Comparison of ENCODE assay signal across 24 cellular contexts in the genomic region with DNA sequence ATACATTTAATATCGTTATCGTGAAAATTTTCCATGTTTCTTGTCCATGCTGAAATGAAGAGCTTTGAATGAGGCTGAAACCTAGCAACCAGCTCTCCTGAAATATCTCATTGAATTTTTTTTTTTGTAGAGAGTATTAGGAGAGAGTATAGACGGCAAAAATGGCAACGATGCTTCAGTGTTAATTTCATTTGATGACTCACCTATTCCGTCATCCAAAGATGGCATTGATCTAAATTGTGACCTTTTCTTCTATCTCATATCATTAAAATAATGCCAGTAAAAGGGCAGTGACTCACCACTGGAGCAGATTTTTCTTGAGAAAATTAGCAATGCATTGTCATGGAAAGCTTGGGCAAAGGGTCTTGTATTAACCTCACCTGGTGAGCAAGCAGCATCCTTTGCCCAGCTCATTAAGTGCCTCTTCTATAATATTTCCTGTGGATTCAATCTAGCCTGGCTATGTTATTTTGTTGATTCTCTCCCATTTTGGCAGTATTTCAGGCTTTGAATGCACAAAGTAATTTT. TPM values are rescaled to one million over a fixed set of nuclear protein-coding genes. Genes with fewer than 3 reads are reported as not detected.
DNase-seq lines count a peak whose midpoint lies in the region; ATAC-seq, FAIRE-seq and TF ChIP-seq lines count a peak whose summit lies in the region.
"Had no signal": no experiment of that assay in that cellular context is flagged by ENCODE, and none has a peak within 500 bp of the region (broad histone marks: within the 10 kb centered on the region; RNA-seq: fewer than 3 reads in every experiment).

No MANE protein-coding gene starts in this region.

- intact Hi-C loops in activated CD4-positive, alpha-beta T cell treated with anti-CD3 and anti-CD28 coated beads, Interleukin-2, amount 10 ng/mL, durations not matched to agents 24 days and 14 days (cut with micrococcal nuclease), result no loop called here
- intact Hi-C loops in CD4-positive, alpha-beta T cell (cut with DNase I, micrococcal nuclease), result no loop called here

- 85% methylated on average over 5 of the region's 5 CpGs for WGBS in A549 (ENCODE audit: missing lambda C conversion rate)

- CTCF ChIA-PET in A549 (lab: Yijun Ruan, JAX), result no interaction called here
- CTCF ChIA-PET in CD4-positive, alpha-beta T cell (lab: Charles Lee), result no interaction called here

- no peak overlapping the region for H3K4me3 Mint-ChIP-seq in activated CD4-positive, alpha-beta T cell treated with anti-CD3 and anti-CD28 coated beads, Interleukin-2, amount 10 ng/mL, durations not matched to agents 24 days and 14 days
- H3K4me3 Mint-ChIP-seq in astrocyte (ENCODE audit: unreplicated experiment), result no peak overlapping the region
- H3K4me3 Mint-ChIP-seq in CD4-positive, alpha-beta T cell, result no peak overlapping the region

- no peak for TF ChIP-seq POLR2A in A549 (IDR thresholded peaks at IDR 0.05; ENCODE audit: low read length)

- POLR2A ChIA-PET in A549 (lab: Yijun Ruan, JAX), result no interaction called here
- POLR2A ChIA-PET in CD4-positive, alpha-beta T cell (lab: Charles Lee), result no interaction called here

- peaks cover 10% of the 10 kb centered on the region for H3K36me3 Mint-ChIP-seq in activated CD4-positive, alpha-beta T cell treated with anti-CD3 and anti-CD28 coated beads, Interleukin-2, amount 10 ng/mL, durations not matched to agents 24 days and 14 days (ENCODE audit: low read depth)
- no peaks in the 10 kb centered on the region for H3K36me3 Mint-ChIP-seq in astrocyte (ENCODE audit: low read depth, unreplicated experiment)
- H3K36me3 Mint-ChIP-seq in CD4-positive, alpha-beta T cell (ENCODE audit: low read depth), result no peaks in the 10 kb centered on the region

- no peak overlapping the region for H3K4me3 ChIP-seq in A549
- no peak overlapping the region for H3K4me3 ChIP-seq in astrocyte (ENCODE audit: insufficient read depth, low read depth, low read length)
- H3K4me3 ChIP-seq: SK-N-MC had no signal

- no peak for TF ChIP-seq RAD21 in A549 (conservative IDR thresholded peaks at IDR 0.05 in 1 of 2, IDR thresholded peaks at IDR 0.05 in 1 of 2)

- no peaks in the 10 kb centered on the region for H3K4me1 ChIP-seq in A549
- no peaks in the 10 kb centered on the region for H3K4me1 ChIP-seq in astrocyte (ENCODE audit: insufficient read depth, low read length)

- FAIRE-seq in A549 (lab: Jason Lieb, UNC), result peak; percentile 94
- FAIRE-seq in astrocyte (lab: Jason Lieb, UNC), result peak; percentile 45
- FAIRE-seq: H54 had no signal

- no peak for DNase-seq in activated CD4-positive, alpha-beta T cell treated with anti-CD3 and anti-CD28 coated beads, Interleukin-2, amount 10 ng/mL, durations not matched to agents 24 days and 14 days
- DNase-seq in activated CD4-positive, alpha-beta T cell treated with anti-CD3 and anti-CD28 coated beads for 1 hour, result no peak
- DNase-seq in A549 (ENCODE audit: low read depth in 1 of 2, low spot score in 1 of 2) (no peak), M059J (ENCODE audit: low read depth) (peak; percentile 36), astrocyte (ENCODE audit: low read depth) (no peak), mucosa of gallbladder (ENCODE audit: low spot score) (no peak)
- no peak for DNase-seq in CD4-positive, alpha-beta T cell
- DNase-seq: AML-193, COR-L47, DMS 273 treated with DMSO at 0.1 percent for 48 hours, DND-41, KG1, MV-4-11, NCI-H1436, NCI-H1930, NCI-H2171 treated with DMSO at 0.1 percent for 48 hours, NCI-H446, NCI-H526 treated with DMSO at 0.1 percent for 48 hours, OCI-M1, Right ventricle myocardium superior had no signal

- TF ChIP-seq CTCF in A549 (IDR thresholded peaks at IDR 0.05) (no peak), astrocyte (IDR thresholded peaks at IDR 0.05; ENCODE audit: insufficient read depth, low read depth, low read length) (no peak)
- no peak for TF ChIP-seq CTCF in CD4-positive, alpha-beta T cell (IDR thresholded peaks at IDR 0.05)

- H3K79me2 ChIP-seq in astrocyte (ENCODE audit: insufficient read depth, low read length), result no peaks in the 10 kb centered on the region

- H3K9ac ChIP-seq in astrocyte (ENCODE audit: low read length), result no peak overlapping the region

- H3K4me2 ChIP-seq in A549 (no peak overlapping the region), astrocyte (ENCODE audit: low read length) (no peak overlapping the region)

- H4K20me1 ChIP-seq in astrocyte (ENCODE audit: insufficient read depth, low read length), result no peaks in the 10 kb centered on the region

- H2AFZ ChIP-seq in astrocyte (ENCODE audit: low read depth, low read length), result no peak overlapping the region

- no peaks in the 10 kb centered on the region for H3K27me3 Mint-ChIP-seq in activated CD4-positive, alpha-beta T cell treated with anti-CD3 and anti-CD28 coated beads, Interleukin-2, amount 10 ng/mL, durations not matched to agents 24 days and 14 days
- no peaks in the 10 kb centered on the region for H3K27me3 Mint-ChIP-seq in astrocyte (ENCODE audit: low read depth, unreplicated experiment)
- H3K27me3 Mint-ChIP-seq in CD4-positive, alpha-beta T cell, result no peaks in the 10 kb centered on the region

- no peaks in the 10 kb centered on the region for H3K9me3 Mint-ChIP-seq in activated CD4-positive, alpha-beta T cell treated with anti-CD3 and anti-CD28 coated beads, Interleukin-2, amount 10 ng/mL, durations not matched to agents 24 days and 14 days
- no peaks in the 10 kb centered on the region for H3K9me3 Mint-ChIP-seq in astrocyte (ENCODE audit: unreplicated experiment)
- no peaks in the 10 kb centered on the region for H3K9me3 Mint-ChIP-seq in CD4-positive, alpha-beta T cell

- H3K27me3 ChIP-seq in astrocyte (ENCODE audit: insufficient read depth, low read length), result no peaks in the 10 kb centered on the region
- H3K27me3 ChIP-seq in CD4-positive, alpha-beta T cell (ENCODE audit: control insufficient read depth, insufficient read depth, low read length), result no peaks in the 10 kb centered on the region

- H3K36me3 ChIP-seq in astrocyte (ENCODE audit: insufficient read depth, low read length), result no peaks in the 10 kb centered on the region

- no peak for TF ChIP-seq EP300 in A549 (IDR thresholded peaks at IDR 0.05)

- no peak overlapping the region for H3K27ac ChIP-seq in A549
- no peak overlapping the region for H3K27ac ChIP-seq in astrocyte (ENCODE audit: low read depth, low read length)
- H3K27ac ChIP-seq in CD4-positive, alpha-beta T cell (ENCODE audit: low read depth, low read length), result no peak overlapping the region
- H3K27ac ChIP-seq: C4-2B, SK-N-MC had no signal

- no peak for ATAC-seq in A549
- no peak for ATAC-seq in GM21717 (IDR thresholded peaks at IDR 0.05; ENCODE audit: unreplicated experiment)
- no peak for ATAC-seq in CD4-positive, alpha-beta T cell (ENCODE audit: poor library complexity)

- peak overlapping the region; percentile 20 for H3K27ac Mint-ChIP-seq in activated CD4-positive, alpha-beta T cell treated with anti-CD3 and anti-CD28 coated beads, Interleukin-2, amount 10 ng/mL, durations not matched to agents 24 days and 14 days
- H3K27ac Mint-ChIP-seq in astrocyte (ENCODE audit: unreplicated experiment), result no peak overlapping the region
- H3K27ac Mint-ChIP-seq in CD4-positive, alpha-beta T cell, result no peak overlapping the region

- no peaks in the 10 kb centered on the region for H3K9me3 ChIP-seq in A549
- no peaks in the 10 kb centered on the region for H3K9me3 ChIP-seq in astrocyte (ENCODE audit: insufficient read depth, low read depth, low read length)
- H3K9me3 ChIP-seq in CD4-positive, alpha-beta T cell (ENCODE audit: control insufficient read depth, low read length), result no peaks in the 10 kb centered on the region

- H3K4me1 Mint-ChIP-seq in activated CD4-positive, alpha-beta T cell treated with anti-CD3 and anti-CD28 coated beads, Interleukin-2, amount 10 ng/mL, durations not matched to agents 24 days and 14 days, result peaks cover 4% of the 10 kb centered on the region
- H3K4me1 Mint-ChIP-seq in astrocyte (ENCODE audit: low read depth, unreplicated experiment), result no peaks in the 10 kb centered on the region
- H3K4me1 Mint-ChIP-seq in CD4-positive, alpha-beta T cell (ENCODE audit: low read depth), result no peaks in the 10 kb centered on the region

TF ChIP-seq in A549, 52 proteins besides CTCF, POLR2A, EP300 and RAD21:
- TF ChIP-seq FOSL2 (IDR thresholded peaks at IDR 0.05) (no peak), FOSL2 (CRISPR knock-in tag; IDR thresholded peaks at IDR 0.05) (peak; percentile 57), TP53 (CRISPR knock-in tag; IDR thresholded peaks at IDR 0.05) (no peak)

RNA-seq across cellular contexts. Expression of a gene that starts 19.6 kb away (rescaled TPM):
- total RNA-seq in activated CD4-positive, alpha-beta T cell treated with anti-CD3 and anti-CD28 coated beads, Interleukin-2, amount 10 ng/mL, durations not matched to agents 24 days and 14 days, result 47.4 and 51.7 TPM in 2 replicates
- polyA plus RNA-seq in A549 (2011; rRNA removed) (46.1 and 52.7 TPM in 2 replicates), A549 (2017; fragmentation: RNase III; extraction: RNeasy Plus Mini Kit Qiagen cat#74134 plus additional on column Dnase treatment) (23.9 to 25.5 TPM (median 25.2 TPM) in 3 replicates)
- polyA plus RNA-seq in A549 (2012; cell fraction: cytosol; rRNA removed), result 16.7 and 20.3 TPM in 2 replicates
- polyA plus RNA-seq in A549 (2012; cell fraction: nucleus; rRNA removed), result 5.0 and 8.5 TPM in 2 replicates
- 57.1 and 57.9 TPM in 2 replicates for polyA minus RNA-seq in A549 (2011; rRNA and poly(A)+ RNA removed)
- total RNA-seq in M059J (2014; rRNA removed; shearing (Covaris generic)), result 126 and 147 TPM in 2 replicates
- total RNA-seq in astrocyte (36.7 and 41.6 TPM in 2 replicates), mucosa of gallbladder (20.9 TPM)
- 10 to 100 TPM; 19.3 to 19.4 TPM for total RNA-seq in CD4-positive, alpha-beta T cell
